1 cellular context compared by ENCODE assay signal in the genomic region with DNA sequence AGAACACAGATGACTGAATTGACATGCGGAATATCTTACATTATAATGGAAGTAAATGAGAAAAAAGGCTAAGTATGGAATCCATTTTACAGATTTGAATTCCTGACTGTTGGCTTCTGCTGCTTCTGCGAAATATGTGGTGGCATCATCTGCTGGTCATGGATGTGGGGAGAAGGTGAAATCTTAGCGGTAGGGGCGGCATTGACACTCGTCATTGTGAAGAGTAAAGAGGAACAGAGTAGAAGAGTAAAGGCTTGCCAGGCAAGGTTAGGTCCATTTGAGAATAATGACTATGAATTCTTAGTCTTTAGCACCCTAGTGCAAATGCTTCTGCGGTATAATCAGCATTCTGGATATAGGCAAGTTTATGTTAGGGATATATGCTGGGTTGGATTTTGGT.
TF ChIP-seq lines count a peak whose summit lies in the region.

No MANE protein-coding gene starts in this region.

TF ChIP-seq in GM12878, 131 proteins besides CTCF, POLR2A, EP300 and RAD21 (continued from another document):
- TF ChIP-seq, protein P1, sequence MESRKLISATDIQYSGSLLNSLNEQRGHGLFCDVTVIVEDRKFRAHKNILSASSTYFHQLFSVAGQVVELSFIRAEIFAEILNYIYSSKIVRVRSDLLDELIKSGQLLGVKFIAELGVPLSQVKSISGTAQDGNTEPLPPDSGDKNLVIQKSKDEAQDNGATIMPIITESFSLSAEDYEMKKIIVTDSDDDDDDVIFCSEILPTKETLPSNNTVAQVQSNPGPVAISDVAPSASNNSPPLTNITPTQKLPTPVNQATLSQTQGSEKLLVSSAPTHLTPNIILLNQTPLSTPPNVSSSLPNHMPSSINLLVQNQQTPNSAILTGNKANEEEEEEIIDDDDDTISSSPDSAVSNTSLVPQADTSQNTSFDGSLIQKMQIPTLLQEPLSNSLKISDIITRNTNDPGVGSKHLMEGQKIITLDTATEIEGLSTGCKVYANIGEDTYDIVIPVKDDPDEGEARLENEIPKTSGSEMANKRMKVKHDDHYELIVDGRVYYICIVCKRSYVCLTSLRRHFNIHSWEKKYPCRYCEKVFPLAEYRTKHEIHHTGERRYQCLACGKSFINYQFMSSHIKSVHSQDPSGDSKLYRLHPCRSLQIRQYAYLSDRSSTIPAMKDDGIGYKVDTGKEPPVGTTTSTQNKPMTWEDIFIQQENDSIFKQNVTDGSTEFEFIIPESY (IDR thresholded peaks at IDR 0.05) = peak; percentile 62; the same call in 1 of the 2 replicates
- no peak for TF ChIP-seq IKZF1 (conservative IDR thresholded peaks at IDR 0.05)
- no peak for TF ChIP-seq ZNF274 (IDR thresholded peaks at IDR 0.05; ENCODE audit: insufficient read depth, insufficient read length)
TF ChIP-seq in GM12878: peak in this region for 3.
